ENCODE assay signal across 21 cellular contexts in the genomic region with DNA sequence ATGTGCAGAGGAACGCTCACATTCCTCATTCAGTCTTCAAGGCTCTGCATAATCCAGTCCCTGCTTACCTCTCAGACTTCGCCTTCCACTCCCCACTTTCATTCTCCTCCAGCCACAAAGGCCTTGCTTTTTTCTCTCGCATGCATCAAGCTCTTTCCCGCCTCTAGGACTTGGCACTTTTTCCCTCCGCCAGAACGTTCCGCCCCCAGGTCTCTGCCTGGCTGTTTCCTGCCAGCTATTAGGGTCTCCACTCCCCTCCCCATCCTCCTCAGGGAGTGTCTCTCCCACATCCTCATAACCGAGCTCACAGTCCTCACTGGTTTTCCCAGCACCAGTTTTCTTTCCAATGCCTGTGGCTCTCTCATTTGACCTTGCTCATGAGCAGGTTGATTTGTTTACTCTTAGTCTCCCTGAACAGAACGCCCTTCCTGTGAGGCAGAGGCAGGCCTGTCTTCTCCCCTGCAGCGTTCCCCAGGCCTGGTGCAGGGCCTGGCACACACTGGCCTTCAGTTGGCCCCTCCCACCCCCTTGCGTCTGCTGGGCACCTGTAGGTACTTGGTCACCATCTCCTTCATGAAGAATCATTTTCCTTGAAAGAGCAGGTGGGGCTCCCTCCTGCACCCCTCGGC.
DNase-seq lines count a peak whose midpoint lies in the region; ATAC-seq and TF ChIP-seq lines count a peak whose summit lies in the region.
"Had no signal": no experiment of that assay in that cellular context is flagged by ENCODE, and none has a peak within 500 bp of the region (broad histone marks: within the 10 kb centered on the region; RNA-seq: fewer than 3 reads in every experiment).

No MANE protein-coding gene starts in this region.

- H3K9ac ChIP-seq in endodermal cell (ENCODE audit: extremely low read depth, low read length, poor library complexity, severe bottlenecking): no peak overlapping the region

- H3K4me3 Mint-ChIP-seq in endodermal cell: no peak overlapping the region
- H3K4me3 Mint-ChIP-seq in nephron progenitor cell: peak overlapping the region; percentile 4
- H3K4me3 Mint-ChIP-seq: activated CD4-positive, alpha-beta T cell treated with anti-CD3 and anti-CD28 coated beads, Interleukin-2, amount 10 ng/mL, durations not matched to agents 24 days and 14 days; activated T-cell treated with anti-CD3 and anti-CD28 coated beads, Interleukin-2, amount 50 U/mL, for 72 hours; CD4-positive, CD25-positive, alpha-beta regulatory T cell; stimulated activated naive CD8-positive, alpha-beta T cell treated with anti-CD3 and anti-CD28 coated beads, Interleukin-15, Interleukin-2, amounts not matched to agents 100 ng/mL and 50 ng/mL, for 24 hours had no signal

- H3K36me3 ChIP-seq in endodermal cell (ENCODE audit: control insufficient read depth, insufficient read depth, low read length): no peaks in the 10 kb centered on the region
- H3K36me3 ChIP-seq in upper lobe of right lung: no peaks in the 10 kb centered on the region
- H3K36me3 ChIP-seq: neutrophil, WERI-Rb-1 had no signal

- H3K27ac Mint-ChIP-seq in endodermal cell: peak overlapping the region; percentile 18
- peak overlapping the region; percentile 89 for H3K27ac Mint-ChIP-seq in nephron progenitor cell
- H3K27ac Mint-ChIP-seq: activated CD4-positive, alpha-beta T cell treated with anti-CD3 and anti-CD28 coated beads, Interleukin-2, amount 10 ng/mL, durations not matched to agents 24 days and 14 days; activated T-cell treated with anti-CD3 and anti-CD28 coated beads, Interleukin-2, amount 50 U/mL, for 72 hours; CD4-positive, CD25-positive, alpha-beta regulatory T cell; stimulated activated naive CD8-positive, alpha-beta T cell treated with anti-CD3 and anti-CD28 coated beads, Interleukin-15, Interleukin-2, amounts not matched to agents 100 ng/mL and 50 ng/mL, for 24 hours had no signal

- peaks cover 23% of the 10 kb centered on the region for H3K9me3 ChIP-seq in endodermal cell (ENCODE audit: control insufficient read depth, low read length)
- peaks cover 7% of the 10 kb centered on the region for H3K9me3 ChIP-seq in upper lobe of right lung
- H3K9me3 ChIP-seq: neutrophil had no signal

- H3K27me3 ChIP-seq in endodermal cell (ENCODE audit: control insufficient read depth, insufficient read depth, low read length, poor library complexity, severe bottlenecking): no peaks in the 10 kb centered on the region
- peaks cover 12% of the 10 kb centered on the region for H3K27me3 ChIP-seq in upper lobe of right lung

- H3K27ac ChIP-seq in endodermal cell (ENCODE audit: low read depth, low read length): no peak overlapping the region
- no peak overlapping the region for H3K27ac ChIP-seq in upper lobe of right lung
- H3K27ac ChIP-seq: neutrophil, skin epidermis, WERI-Rb-1 had no signal

- TF ChIP-seq CTCF in endodermal cell (conservative IDR thresholded peaks at IDR 0.05) (no peak), nephron progenitor cell (IDR thresholded peaks at IDR 0.05) (no peak), upper lobe of right lung (IDR thresholded peaks at IDR 0.05) (no peak)

- intact Hi-C loops in upper lobe of right lung (cut with DNase I): no loop called here

- peak; percentile 24 for ATAC-seq in upper lobe of right lung
- ATAC-seq in GM21619 (IDR thresholded peaks at IDR 0.05; ENCODE audit: unreplicated experiment): no peak
- ATAC-seq: activated T-cell treated with anti-CD3 and anti-CD28 coated beads, Interleukin-2, amount 50 U/mL, for 72 hours; K562 had no signal

- DNase-seq in activated effector memory CD4-positive, alpha-beta T cell treated with anti-CD3 and anti-CD28 coated beads, Interleukin-2, amount 50 U/mL, for 16 hours: peak; percentile 17
- DNase-seq in activated effector memory CD4-positive, alpha-beta T cell treated with Interleukin-2 at 50 U/mL for 16 hours: no peak
- peak; percentile 44 for DNase-seq in endodermal cell
- no peak for DNase-seq in nephron progenitor cell
- peak; percentile 45 for DNase-seq in upper lobe of right lung
- DNase-seq in DMS79 (lab: John Stamatoyannopoulos, UW): no peak
- DNase-seq in pons (ENCODE audit: low spot score): no peak
- DNase-seq: activated CD4-positive, alpha-beta T cell treated with anti-CD3 and anti-CD28 coated beads, Interleukin-2, amount 10 ng/mL, durations not matched to agents 24 days and 14 days; activated naive CD4-positive, alpha-beta T cell treated with anti-CD3 and anti-CD28 coated beads, Interleukin-2, amount 50 U/mL, for 16 hours; activated T-cell treated with anti-CD3 and anti-CD28 coated beads, Interleukin-2, amount 50 U/mL, for 72 hours; amniotic stem cell; CD4-positive, CD25-positive, alpha-beta regulatory T cell; NCI-H1105 treated with DMSO at 0.1 percent for 48 hours; NCI-H1930; NCI-H446; WERI-Rb-1 had no signal

- 86 to 91% methylated on average over 12 of the region's 12 CpGs for WGBS in endodermal cell (ENCODE audit: insufficient coverage in 1 of 2, insufficient read length in 1 of 2), 2 experiments

- no peaks in the 10 kb centered on the region for H3K4me1 ChIP-seq in endodermal cell (ENCODE audit: control insufficient read depth, insufficient read depth, low read length)
- no peaks in the 10 kb centered on the region for H3K4me1 ChIP-seq in upper lobe of right lung

- H3K4me3 ChIP-seq in endodermal cell (ENCODE audit: low read length) (no peak overlapping the region), upper lobe of right lung (no peak overlapping the region)
- H3K4me3 ChIP-seq: K562, skin epidermis had no signal

- H3K9me3 Mint-ChIP-seq in endodermal cell (peaks cover 19% of the 10 kb centered on the region), nephron progenitor cell (peaks cover 42% of the 10 kb centered on the region)

- no peaks in the 10 kb centered on the region for H3K36me3 Mint-ChIP-seq in endodermal cell (ENCODE audit: low read depth)
- no peaks in the 10 kb centered on the region for H3K36me3 Mint-ChIP-seq in nephron progenitor cell (ENCODE audit: low read depth)
- H3K36me3 Mint-ChIP-seq: CD4-positive, CD25-positive, alpha-beta regulatory T cell had no signal

- H3K27me3 Mint-ChIP-seq in endodermal cell (ENCODE audit: insufficient read depth) (no peaks in the 10 kb centered on the region), nephron progenitor cell (ENCODE audit: low read depth, poor library complexity) (peaks cover 22% of the 10 kb centered on the region)

- peaks cover 20% of the 10 kb centered on the region for H3K4me1 Mint-ChIP-seq in endodermal cell
- peaks cover 43% of the 10 kb centered on the region for H3K4me1 Mint-ChIP-seq in nephron progenitor cell
- H3K4me1 Mint-ChIP-seq: activated CD4-positive, alpha-beta T cell treated with anti-CD3 and anti-CD28 coated beads, Interleukin-2, amount 10 ng/mL, durations not matched to agents 24 days and 14 days had no signal

Comparison
In these comparisons a context has a peak if more than half of its experiments do, and no peak if none do; other contexts are left out.
1. DNase-seq: peak in activated effector memory CD4-positive, alpha-beta T cell treated with anti-CD3 and anti-CD28 coated beads, Interleukin-2, amount 50 U/mL, for 16 hours (single experiment), endodermal cell (single experiment) and upper lobe of right lung (single experiment); none in activated effector memory CD4-positive, alpha-beta T cell treated with Interleukin-2 at 50 U/mL for 16 hours (single experiment), nephron progenitor cell (single experiment), DMS79 (single experiment) and pons (single experiment).